16 cellular contexts compared by ENCODE assay signal in the genomic region with DNA sequence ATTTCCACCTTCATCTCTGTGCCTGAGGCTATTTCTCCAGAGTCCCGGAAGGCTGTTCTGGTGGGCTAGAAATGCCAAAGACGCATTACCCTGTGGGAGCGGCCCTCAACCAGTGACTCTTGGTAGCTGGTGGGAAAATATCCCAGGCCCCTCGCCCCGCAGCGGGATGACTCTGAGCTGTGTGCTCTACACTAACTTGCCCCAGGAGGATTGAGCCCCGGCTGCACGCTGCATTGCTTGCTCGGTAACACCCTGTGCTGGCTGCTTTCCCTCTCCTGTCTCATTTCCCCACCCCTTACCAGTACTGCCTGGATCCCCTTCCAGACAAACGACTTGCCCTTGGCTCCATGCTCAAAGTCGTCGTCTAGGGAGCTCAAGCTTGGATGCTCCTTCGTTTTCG.
"Had no signal": no experiment of that assay in that cellular context is flagged by ENCODE, and none has a peak within 500 bp of the region (broad histone marks: within the 10 kb centered on the region; RNA-seq: fewer than 3 reads in every experiment).

No MANE protein-coding gene starts in this region.

- DNase-seq: activated CD4-positive, alpha-beta memory T cell treated with anti-CD3 and anti-CD28 coated beads for 36 hours; activated CD4-positive, alpha-beta T cell treated with anti-CD3 and anti-CD28 coated beads for 48 hours; activated effector memory CD4-positive, alpha-beta T cell treated with anti-CD3 and anti-CD28 coated beads, Interleukin-2, amount 50 U/mL, for 16 hours; activated naive CD4-positive, alpha-beta T cell treated with anti-CD3 and anti-CD28 coated beads, Interleukin-2, amount 10 ng/mL, durations not matched to agents 7 days and 5 days; caudate nucleus; dermis blood vessel endothelial cell; effector CD8-positive, alpha-beta T cell; erythroblast; foreskin fibroblast; nephron progenitor cell; occipital lobe; stimulated activated CD4-positive, alpha-beta T cell treated with anti-CD3 and anti-CD28 coated beads, Interleukin-2, amount 100 ng/mL, for 48 hours; stimulated activated CD8-positive, alpha-beta memory T cell treated with anti-CD3 and anti-CD28 coated beads, Interleukin-4, amount 100 ng/mL, for 48 hours; stimulated activated naive B cell treated with anti-CD40 and anti-IgM and Interleukin-4, amounts not matched to agents 10 μg/mL and 1 μg/mL and 100 μg/mL, for 72 hours; trophoblast cell had no signal

- H3K4me3 Mint-ChIP-seq: activated CD4-positive, alpha-beta memory T cell treated with anti-CD3 and anti-CD28 coated beads for 36 hours; activated naive CD4-positive, alpha-beta T cell treated with anti-CD3 and anti-CD28 coated beads, Interleukin-2, amount 10 ng/mL, durations not matched to agents 7 days and 5 days; nephron progenitor cell; stimulated activated naive B cell treated with anti-CD40 and anti-IgM and Interleukin-4, amounts not matched to agents 10 μg/mL and 1 μg/mL and 100 μg/mL, for 72 hours; T-helper 1 cell treated with Interleukin-12 subunit alpha and Interleukin-12 subunit beta and Interleukin-4 antibody, amounts not matched to agents 30 μg/mL and 1 μg/mL, for 36 hours had no signal

- H3K9me3 Mint-ChIP-seq: activated CD4-positive, alpha-beta memory T cell treated with anti-CD3 and anti-CD28 coated beads for 36 hours; activated naive CD4-positive, alpha-beta T cell treated with anti-CD3 and anti-CD28 coated beads, Interleukin-2, amount 10 ng/mL, durations not matched to agents 7 days and 5 days; nephron progenitor cell; stimulated activated naive B cell treated with anti-CD40 and anti-IgM and Interleukin-4, amounts not matched to agents 10 μg/mL and 1 μg/mL and 100 μg/mL, for 72 hours; T-helper 1 cell treated with Interleukin-12 subunit alpha and Interleukin-12 subunit beta and Interleukin-4 antibody, amounts not matched to agents 30 μg/mL and 1 μg/mL, for 36 hours had no signal

- H3K4me1 Mint-ChIP-seq: activated naive CD4-positive, alpha-beta T cell treated with anti-CD3 and anti-CD28 coated beads, Interleukin-2, amount 10 ng/mL, durations not matched to agents 7 days and 5 days; stimulated activated naive B cell treated with anti-CD40 and anti-IgM and Interleukin-4, amounts not matched to agents 10 μg/mL and 1 μg/mL and 100 μg/mL, for 72 hours had no signal

- H3K27ac Mint-ChIP-seq: activated CD4-positive, alpha-beta memory T cell treated with anti-CD3 and anti-CD28 coated beads for 36 hours; activated naive CD4-positive, alpha-beta T cell treated with anti-CD3 and anti-CD28 coated beads, Interleukin-2, amount 10 ng/mL, durations not matched to agents 7 days and 5 days; nephron progenitor cell; stimulated activated naive B cell treated with anti-CD40 and anti-IgM and Interleukin-4, amounts not matched to agents 10 μg/mL and 1 μg/mL and 100 μg/mL, for 72 hours; T-helper 1 cell treated with Interleukin-12 subunit alpha and Interleukin-12 subunit beta and Interleukin-4 antibody, amounts not matched to agents 30 μg/mL and 1 μg/mL, for 36 hours had no signal

- H3K27me3 Mint-ChIP-seq: activated naive CD4-positive, alpha-beta T cell treated with anti-CD3 and anti-CD28 coated beads, Interleukin-2, amount 10 ng/mL, durations not matched to agents 7 days and 5 days had no signal

- H3K36me3 Mint-ChIP-seq: activated CD4-positive, alpha-beta memory T cell treated with anti-CD3 and anti-CD28 coated beads for 36 hours; activated naive CD4-positive, alpha-beta T cell treated with anti-CD3 and anti-CD28 coated beads, Interleukin-2, amount 10 ng/mL, durations not matched to agents 7 days and 5 days; stimulated activated naive B cell treated with anti-CD40 and anti-IgM and Interleukin-4, amounts not matched to agents 10 μg/mL and 1 μg/mL and 100 μg/mL, for 72 hours had no signal
